In genomic region chr2:165897741-165898140, GRCh38 we compare ENCODE assay signal across 1 cellular context.
TF ChIP-seq lines count a peak whose summit lies in the region.

No MANE protein-coding gene starts in this region.

TF ChIP-seq in SK-N-SH, 30 proteins besides CTCF, POLR2A, EP300 and RAD21 (continued from another document):
- no peak for TF ChIP-seq POLR2AphosphoS5 (IDR thresholded peaks at IDR 0.05; ENCODE audit: low read depth, low read length)
- no peak for TF ChIP-seq TAF1 (IDR thresholded peaks at IDR 0.05; ENCODE audit: borderline replicate concordance, low read depth, low read length)
- no peak for TF ChIP-seq MEF2A (IDR thresholded peaks at IDR 0.05; ENCODE audit: borderline replicate concordance, low read depth)
- TF ChIP-seq ELF1 (IDR thresholded peaks at IDR 0.05): no peak
- no peak for TF ChIP-seq REST (IDR thresholded peaks at IDR 0.05; ENCODE audit: low read depth, low read length)
- TF ChIP-seq RCOR1 (IDR thresholded peaks at IDR 0.05; ENCODE audit: low read length): no peak
- TF ChIP-seq, protein P1, sequence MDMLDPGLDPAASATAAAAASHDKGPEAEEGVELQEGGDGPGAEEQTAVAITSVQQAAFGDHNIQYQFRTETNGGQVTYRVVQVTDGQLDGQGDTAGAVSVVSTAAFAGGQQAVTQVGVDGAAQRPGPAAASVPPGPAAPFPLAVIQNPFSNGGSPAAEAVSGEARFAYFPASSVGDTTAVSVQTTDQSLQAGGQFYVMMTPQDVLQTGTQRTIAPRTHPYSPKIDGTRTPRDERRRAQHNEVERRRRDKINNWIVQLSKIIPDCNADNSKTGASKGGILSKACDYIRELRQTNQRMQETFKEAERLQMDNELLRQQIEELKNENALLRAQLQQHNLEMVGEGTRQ (IDR thresholded peaks at IDR 0.05; ENCODE audit: borderline replicate concordance, low read depth, low read length): no peak
